In genomic region chr14:67514203-67514607, GRCh38 we compare ENCODE assay signal across 8 cellular contexts. TPM values are rescaled to one million over a fixed set of nuclear protein-coding genes. Genes with fewer than 3 reads are reported as not detected.
DNase-seq lines count a peak whose midpoint lies in the region; ATAC-seq and TF ChIP-seq lines count a peak whose summit lies in the region.

No MANE protein-coding gene starts in this region.

- H3K27ac ChIP-seq in thyroid gland, result peak overlapping the region in 2 of 3 donors; percentile 54 to 68

- H3K36me3 Mint-ChIP-seq in activated CD4-positive, alpha-beta T cell treated with anti-CD3 and anti-CD28 coated beads, Interleukin-2, amount 10 ng/mL, durations not matched to agents 7 days and 5 days (ENCODE audit: low read depth), result no peaks in the 10 kb centered on the region

- POLR2A ChIA-PET in activated CD4-positive, alpha-beta T cell treated with anti-CD3 and anti-CD28 coated beads, Interleukin-2, amount 10 ng/mL, durations not matched to agents 7 days and 5 days (lab: Charles Lee), result no interaction called here

- CTCF ChIA-PET in activated CD4-positive, alpha-beta T cell treated with anti-CD3 and anti-CD28 coated beads, Interleukin-2, amount 10 ng/mL, durations not matched to agents 7 days and 5 days (lab: Charles Lee), result interaction anchor here (1.0 to 2.1 kb wide), 5 partner anchors 10 to 20 kb away, joined by 4 to 6 read pairs (median 6); no protein-coding TSS in a partner anchor

- H3K27me3 ChIP-seq in thyroid gland, result no peaks in the 10 kb centered on the region

- TF ChIP-seq CTCF in astrocyte of the cerebellum (IDR thresholded peaks at IDR 0.05; ENCODE audit: low read depth, low read length, missing control alignments) (no peak), thyroid gland (IDR thresholded peaks at IDR 0.05) (no peak)

- H3K4me1 ChIP-seq in thyroid gland, result peaks cover 3 to 22% of the 10 kb centered on the region in 2 donors

- DNase-seq in activated CD4-positive, alpha-beta T cell treated with anti-CD3 and anti-CD28 coated beads, Interleukin-2, amount 10 ng/mL, durations not matched to agents 7 days and 5 days, result no peak
- no peak for DNase-seq in activated CD4-positive, alpha-beta T cell treated with anti-CD3 and anti-CD28 coated beads for 4 hours
- DNase-seq in astrocyte of the cerebellum (ENCODE audit: low read depth) (no peak), left lobe of liver (ENCODE audit: low spot score) (peak; percentile 55), thyroid gland (peak; percentile 35 to 40), EL (no peak), NCI-H774 (lab: John Stamatoyannopoulos, UW) (no peak)

- H3K9me3 ChIP-seq in thyroid gland, result no peaks in the 10 kb centered on the region

- H3K4me3 Mint-ChIP-seq in activated CD4-positive, alpha-beta T cell treated with anti-CD3 and anti-CD28 coated beads, Interleukin-2, amount 10 ng/mL, durations not matched to agents 7 days and 5 days, result peak overlapping the region; percentile 78

- ATAC-seq in left lobe of liver (peak; percentile 60), HG03095 (IDR thresholded peaks at IDR 0.05; ENCODE audit: unreplicated experiment) (no peak)

- H3K9me3 Mint-ChIP-seq in activated CD4-positive, alpha-beta T cell treated with anti-CD3 and anti-CD28 coated beads, Interleukin-2, amount 10 ng/mL, durations not matched to agents 7 days and 5 days, result no peaks in the 10 kb centered on the region

- H3K27me3 Mint-ChIP-seq in activated CD4-positive, alpha-beta T cell treated with anti-CD3 and anti-CD28 coated beads, Interleukin-2, amount 10 ng/mL, durations not matched to agents 7 days and 5 days, result peaks cover 50% of the 10 kb centered on the region

- H3K27ac Mint-ChIP-seq in activated CD4-positive, alpha-beta T cell treated with anti-CD3 and anti-CD28 coated beads, Interleukin-2, amount 10 ng/mL, durations not matched to agents 7 days and 5 days, result peak overlapping the region; percentile 31

- intact Hi-C loops in thyroid gland (cut with DNase I), result loop anchor here (10.0 kb wide), 1 partner anchor 161 kb away; the partner anchor contains the start of gene VTI1B

- H3K36me3 ChIP-seq in thyroid gland, result no peaks in the 10 kb centered on the region

- no peak for TF ChIP-seq POLR2A in thyroid gland (IDR thresholded peaks at IDR 0.05)

- in situ Hi-C loops in astrocyte of the cerebellum (cut with HindIII; ENCODE audit: low sequenced_read_pairs), result no loop called here

- peak overlapping the region; percentile 60 for H3K4me3 ChIP-seq in astrocyte of the cerebellum (ENCODE audit: low read depth, low read length)
- H3K4me3 ChIP-seq in thyroid gland (replicated peaks in 1 of 3), result peak overlapping the region; percentile 34 to 94 (median 84)

- 27 to 28% methylated on average over 9 of the region's 9 CpGs for WGBS in thyroid gland, 2 donors

- peaks cover 20% of the 10 kb centered on the region for H3K4me1 Mint-ChIP-seq in activated CD4-positive, alpha-beta T cell treated with anti-CD3 and anti-CD28 coated beads, Interleukin-2, amount 10 ng/mL, durations not matched to agents 7 days and 5 days

RNA-seq across cellular contexts. Expression of gene PLEKHH1, which starts 18.9 kb away (rescaled TPM):
- total RNA-seq in activated CD4-positive, alpha-beta T cell treated with anti-CD3 and anti-CD28 coated beads, Interleukin-2, amount 10 ng/mL, durations not matched to agents 7 days and 5 days, result under 1 TPM; 0.29 to 0.50 TPM
- total RNA-seq in left lobe of liver (2.9 TPM), thyroid gland (100 to 1,000 TPM; 225 to 336 (median 241) TPM)

RNA-seq across cellular contexts. Expression of gene TMEM229B, which starts 25.7 kb away (rescaled TPM):
- total RNA-seq in activated CD4-positive, alpha-beta T cell treated with anti-CD3 and anti-CD28 coated beads, Interleukin-2, amount 10 ng/mL, durations not matched to agents 7 days and 5 days, result 10 to 100 TPM; 24.3 to 25.1 TPM
- 0.93 TPM for total RNA-seq in left lobe of liver
- total RNA-seq in thyroid gland, result 10 to 100 TPM; 27.3 to 63.5 (median 35.0) TPM

Comparison
In these comparisons a context has a peak if more than half of its experiments do, and no peak if none do; other contexts are left out.
1. DNase-seq: peak in left lobe of liver (single experiment) and thyroid gland (2 of 2); none in activated CD4-positive, alpha-beta T cell treated with anti-CD3 and anti-CD28 coated beads, Interleukin-2, amount 10 ng/mL, durations not matched to agents 7 days and 5 days (single experiment), activated CD4-positive, alpha-beta T cell treated with anti-CD3 and anti-CD28 coated beads for 4 hours (0 of 2), astrocyte of the cerebellum (single experiment), EL (single experiment) and NCI-H774 (single experiment).
2. RNA of gene PLEKHH1, which starts 18.9 kb away (total RNA-seq): 225 to 336 TPM in thyroid gland; 2.9 TPM in left lobe of liver (single experiment) and 0.29 to 0.50 TPM in activated CD4-positive, alpha-beta T cell treated with anti-CD3 and anti-CD28 coated beads, Interleukin-2, amount 10 ng/mL, durations not matched to agents 7 days and 5 days; every median in the first group is over 10 times any median in the second.
3. RNA of gene TMEM229B, which starts 25.7 kb away (total RNA-seq): 27.3 to 63.5 TPM in thyroid gland and 24.3 to 25.1 TPM in activated CD4-positive, alpha-beta T cell treated with anti-CD3 and anti-CD28 coated beads, Interleukin-2, amount 10 ng/mL, durations not matched to agents 7 days and 5 days; 0.93 TPM in left lobe of liver (single experiment); every median in the first group is over 10 times any median in the second.